ENCODE assay signal across 28 cellular contexts in the genomic region with DNA sequence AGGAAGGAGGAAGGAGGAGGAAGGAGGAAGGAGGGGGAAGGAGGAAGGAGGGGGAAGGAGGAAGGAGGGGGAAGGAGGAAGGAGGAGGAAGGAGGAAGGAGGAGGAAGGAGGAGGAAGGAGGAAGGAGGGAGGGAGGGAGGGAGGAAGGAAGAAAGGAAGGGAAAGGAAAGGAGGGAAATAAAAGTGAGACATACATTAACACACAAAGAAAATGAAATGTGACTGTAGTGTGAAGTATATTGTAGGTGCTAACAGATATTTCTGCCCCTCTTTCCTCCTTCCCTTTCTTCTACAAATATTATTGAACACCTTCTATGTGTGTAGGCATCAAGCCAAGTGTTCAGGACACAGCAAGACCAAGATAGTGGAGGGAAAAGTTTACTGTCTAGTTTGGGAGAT.
"Had no signal": no experiment of that assay in that cellular context is flagged by ENCODE, and none has a peak within 500 bp of the region (broad histone marks: within the 10 kb centered on the region; RNA-seq: fewer than 3 reads in every experiment).

No MANE protein-coding gene starts in this region.

- FAIRE-seq: astrocyte, TTC549 had no signal

- H3K9me3 ChIP-seq: adrenal gland, body of pancreas, breast epithelium had no signal

- H3K36me3 ChIP-seq: adrenal gland, brain microvascular endothelial cell, breast epithelium had no signal

- DNase-seq: activated B cell treated with CpG ODN at 0.5 μM for 24 hours; activated CD4-positive, alpha-beta memory T cell treated with anti-CD3 and anti-CD28 coated beads, Interleukin-2, amount 10 ng/mL, durations not matched to agents 7 days and 5 days; activated CD4-positive, alpha-beta T cell treated with anti-CD3 and anti-CD28 coated beads for 4 hours; activated CD4-positive, alpha-beta T cell treated with anti-CD3 and anti-CD28 coated beads, Interleukin-2, amount 10 ng/mL, durations not matched to agents 24 days and 14 days; activated CD4-positive, alpha-beta T cell treated with anti-CD3 and anti-CD28 coated beads, Interleukin-2, amount 50 U/mL, for 48 hours; activated CD4-positive, CD25-positive, alpha-beta regulatory T cell treated with anti-CD3 and anti-CD28 coated beads, Interleukin-2, amount 50 U/mL, for 72 hours; activated CD8-positive, alpha-beta memory T cell treated with anti-CD3 and anti-CD28 coated beads for 24 hours; activated CD8-positive, alpha-beta memory T cell treated with anti-CD3 and anti-CD28 coated beads, Interleukin-2, amount 10 ng/mL, durations not matched to agents 7 days and 5 days; activated CD8-positive, alpha-beta T cell treated with anti-CD3 and anti-CD28 coated beads, Interleukin-2, amount 10 ng/mL, durations not matched to agents 7 days and 5 days; activated effector memory CD4-positive, alpha-beta T cell treated with Interleukin-2 at 50 U/mL for 16 hours; activated gamma-delta T cell; activated naive CD4-positive, alpha-beta T cell treated with anti-CD3 and anti-CD28 coated beads, Interleukin-2, amount 10 ng/mL, durations not matched to agents 7 days and 5 days; activated naive CD4-positive, alpha-beta T cell treated with Interleukin-2 at 50 U/mL for 16 hours; activated naive CD8-positive, alpha-beta T cell treated with anti-CD3 and anti-CD28 coated beads for 36 hours; activated T-cell treated with anti-CD3 and anti-CD28 coated beads, Interleukin-2, amount 50 U/mL, for 24 hours; activated T-cell treated with anti-CD3 and anti-CD28 coated beads, Interleukin-2, amount 50 U/mL, for 48 hours; adrenal gland; amniotic stem cell; aorta; body of pancreas; brain microvascular endothelial cell; central memory CD4-positive, alpha-beta T cell; T-helper 1 cell; T-helper 2 cell; T-helper 9 cell had no signal

- H3K4me1 ChIP-seq: adrenal gland, body of pancreas, breast epithelium had no signal

- H3K4me3 ChIP-seq: adrenal gland, body of pancreas, breast epithelium had no signal

- H3K27ac ChIP-seq: adrenal gland, body of pancreas, brain microvascular endothelial cell, breast epithelium had no signal

- H3K27me3 ChIP-seq: adrenal gland, body of pancreas, brain microvascular endothelial cell, breast epithelium had no signal
